In the genomic region with DNA sequence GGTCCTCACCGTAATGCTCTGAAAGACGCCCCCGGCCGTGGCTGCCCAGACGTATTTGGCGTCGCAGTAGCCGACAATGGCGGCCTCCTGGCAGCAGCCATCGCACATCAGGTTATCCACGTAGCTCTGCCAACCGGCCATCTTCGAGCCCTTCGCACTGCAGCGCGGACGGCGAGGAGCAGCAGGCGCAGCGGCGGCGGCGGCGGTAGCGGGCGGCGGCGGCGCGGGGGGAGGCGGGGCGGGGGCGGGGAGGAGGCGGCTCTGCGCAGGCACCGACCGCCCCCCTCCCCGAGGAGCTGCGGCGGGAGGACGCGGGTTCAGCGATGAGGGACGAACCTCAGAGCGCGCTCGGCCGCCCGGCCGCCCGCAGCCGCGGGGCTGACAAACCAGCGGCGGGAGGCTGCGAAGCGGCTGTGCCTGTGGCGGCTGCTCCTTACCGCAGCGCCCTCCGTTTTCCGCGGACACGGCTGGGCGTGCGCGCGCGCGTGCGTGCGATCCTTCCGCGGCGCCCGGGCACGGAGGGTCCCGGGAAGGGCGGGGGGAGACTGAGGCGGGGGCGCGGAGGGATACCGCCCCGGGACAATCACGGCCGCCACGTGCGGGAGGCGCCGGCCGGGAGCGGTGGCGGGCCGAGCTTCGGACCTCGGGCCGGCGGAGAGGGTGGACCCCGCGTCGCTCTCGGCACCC, we compare ENCODE assay signal across 8 cellular contexts. TPM values are rescaled to one million over a fixed set of nuclear protein-coding genes. Genes with fewer than 3 reads are reported as not detected.
DNase-seq lines count a peak whose midpoint lies in the region; ATAC-seq lines count a peak whose summit lies in the region.

A gene with protein sequence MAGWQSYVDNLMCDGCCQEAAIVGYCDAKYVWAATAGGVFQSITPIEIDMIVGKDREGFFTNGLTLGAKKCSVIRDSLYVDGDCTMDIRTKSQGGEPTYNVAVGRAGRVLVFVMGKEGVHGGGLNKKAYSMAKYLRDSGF (minus strand): TSS at position 180 of the 687 bp plus-strand sequence. CDS start 39 bp downstream, at position 141.

- peak within 1 kb of the TSS; percentile 100 for H3K18ac ChIP-seq in mesenchymal stem cell (ENCODE audit: low read depth in 1 of 2, low read length in 2 of 2)

- H3K9ac ChIP-seq in endocrine pancreas (ENCODE audit: control insufficient read depth, insufficient read depth, low read length) = peak within 1 kb of the TSS; percentile 94
- peak within 1 kb of the TSS; percentile 98 for H3K9ac ChIP-seq in mesenchymal stem cell (ENCODE audit: low read length)

- H3K4ac ChIP-seq in mesenchymal stem cell (ENCODE audit: low read depth in 1 of 2, low read length in 2 of 2) = peak within 1 kb of the TSS; percentile 97 to 100

- peak within 1 kb of the TSS; percentile 85 for H2AFZ ChIP-seq in mesenchymal stem cell (ENCODE audit: low read depth, low read length)

- H4K8ac ChIP-seq in mesenchymal stem cell (ENCODE audit: low read length) = peak within 1 kb of the TSS; percentile 97

- peak within 1 kb of the TSS; percentile 21 to 96 for H2BK12ac ChIP-seq in mesenchymal stem cell (ENCODE audit: low read length in 2 of 2)

- peak within 1 kb of the TSS; percentile 95 for H2BK5ac ChIP-seq in mesenchymal stem cell (ENCODE audit: low read depth, low read length, poor library complexity, severe bottlenecking)

- H3K9me3 Mint-ChIP-seq in activated CD8-positive, alpha-beta memory T cell treated with anti-CD3 and anti-CD28 coated beads, Interleukin-2, amount 10 ng/mL, durations not matched to agents 7 days and 5 days (ENCODE audit: low read depth) = no peaks in the 10 kb centered on the region

- H3K36me3 ChIP-seq in endocrine pancreas (ENCODE audit: control insufficient read depth, insufficient read depth, low read length) (no peaks in the 10 kb centered on the region), mesenchymal stem cell (ENCODE audit: control insufficient read depth in 1 of 2, insufficient read depth in 2 of 2, low read depth in 1 of 2, low read length in 2 of 2) (peaks cover 0 to 17% of the 10 kb centered on the region in 2 experiments)

- H3K4me3 ChIP-seq in endocrine pancreas (ENCODE audit: control insufficient read depth, insufficient read depth, low read length) = peak within 1 kb of the TSS; percentile 99
- peak within 1 kb of the TSS; percentile 90 to 98 for H3K4me3 ChIP-seq in mesenchymal stem cell (ENCODE audit: insufficient read depth in 1 of 2, low read depth in 1 of 2, low read length in 2 of 2)

- H3K4me2 ChIP-seq in mesenchymal stem cell (ENCODE audit: low read length, poor library complexity, severe bottlenecking) = peak within 1 kb of the TSS; percentile 77

- peaks cover 2% of the 10 kb centered on the region for H3K36me3 Mint-ChIP-seq in activated CD8-positive, alpha-beta memory T cell treated with anti-CD3 and anti-CD28 coated beads, Interleukin-2, amount 10 ng/mL, durations not matched to agents 7 days and 5 days

- peak within 1 kb of the TSS; percentile 90 for H4K91ac ChIP-seq in mesenchymal stem cell (ENCODE audit: low read length)

- H3K79me1 ChIP-seq in mesenchymal stem cell (replicated peaks; ENCODE audit: low read length, poor library complexity, severe bottlenecking) = no peaks in the 10 kb centered on the region

- H3K4me1 ChIP-seq in endocrine pancreas (ENCODE audit: control insufficient read depth, insufficient read depth, low read length) (peaks cover 36% of the 10 kb centered on the region), mesenchymal stem cell (ENCODE audit: control insufficient read depth, insufficient read depth, low read depth, low read length) (peaks cover 1% of the 10 kb centered on the region)

- H3K4me1 Mint-ChIP-seq in activated CD8-positive, alpha-beta memory T cell treated with anti-CD3 and anti-CD28 coated beads, Interleukin-2, amount 10 ng/mL, durations not matched to agents 7 days and 5 days = peaks cover 12% of the 10 kb centered on the region

- H3K9me3 ChIP-seq in endocrine pancreas (ENCODE audit: control insufficient read depth, low read length) = no peaks in the 10 kb centered on the region
- H3K9me3 ChIP-seq in mesenchymal stem cell (ENCODE audit: control insufficient read depth, low read length) = no peaks in the 10 kb centered on the region

- H3K27ac Mint-ChIP-seq in activated CD8-positive, alpha-beta memory T cell treated with anti-CD3 and anti-CD28 coated beads, Interleukin-2, amount 10 ng/mL, durations not matched to agents 7 days and 5 days = peak within 1 kb of the TSS; percentile 36

- peak within 1 kb of the TSS; percentile 96 for H2BK15ac ChIP-seq in mesenchymal stem cell (ENCODE audit: low read depth, poor library complexity, severe bottlenecking)

- DNase-seq in A172 (ENCODE audit: low spot score) (peak; percentile 51), NCI-H524 (lab: John Stamatoyannopoulos, UW) (peak; percentile 89 to 94), mesenchymal stem cell (peak; percentile 81)
- DNase-seq in activated CD8-positive, alpha-beta memory T cell treated with anti-CD3 and anti-CD28 coated beads, Interleukin-2, amount 10 ng/mL, durations not matched to agents 7 days and 5 days = peak; percentile 53
- peak in 2 of 3 donors; percentile 5 to 22 for DNase-seq in stimulated activated CD4-positive, alpha-beta T cell treated with anti-CD3 and anti-CD28 coated beads, TNF-alpha, amount 100 ng/mL, for 48 hours (ENCODE audit: low read depth in 3 of 3)

- H3K27me3 Mint-ChIP-seq in activated CD8-positive, alpha-beta memory T cell treated with anti-CD3 and anti-CD28 coated beads, Interleukin-2, amount 10 ng/mL, durations not matched to agents 7 days and 5 days = peaks cover 55% of the 10 kb centered on the region

- CTCF ChIA-PET in activated CD8-positive, alpha-beta memory T cell treated with anti-CD3 and anti-CD28 coated beads, Interleukin-2, amount 10 ng/mL, durations not matched to agents 7 days and 5 days (lab: Charles Lee) = interaction anchor here (1.5 kb wide), 1 partner anchor 213 kb away, joined by 8 read pairs; no protein-coding TSS in a partner anchor

- peak within 1 kb of the TSS; percentile 96 for H3K27ac ChIP-seq in mesenchymal stem cell (ENCODE audit: low read length, poor library complexity, severe bottlenecking)

- peak within 1 kb of the TSS in 1 of 2 experiments; percentile 97 for H3K14ac ChIP-seq in mesenchymal stem cell (ENCODE audit: low read length in 2 of 2)

- H3K23ac ChIP-seq in mesenchymal stem cell (ENCODE audit: low read length in 2 of 2) = peak within 1 kb of the TSS in 1 of 2 experiments; percentile 100

- H2BK120ac ChIP-seq in mesenchymal stem cell (ENCODE audit: low read depth, low read length) = peak within 1 kb of the TSS; percentile 95

- ATAC-seq in GM18858 (IDR thresholded peaks at IDR 0.05; ENCODE audit: unreplicated experiment) (peak; percentile 26), HG03097 (IDR thresholded peaks at IDR 0.05; ENCODE audit: low FRiP score, unreplicated experiment) (peak; percentile 45)
- ATAC-seq in activated CD8-positive, alpha-beta memory T cell treated with anti-CD3 and anti-CD28 coated beads, Interleukin-2, amount 10 ng/mL, durations not matched to agents 7 days and 5 days = peak; percentile 67

- H2AK5ac ChIP-seq in mesenchymal stem cell (ENCODE audit: low read length, severe bottlenecking) = peak within 1 kb of the TSS; percentile 62

- H3K4me3 Mint-ChIP-seq in activated CD8-positive, alpha-beta memory T cell treated with anti-CD3 and anti-CD28 coated beads, Interleukin-2, amount 10 ng/mL, durations not matched to agents 7 days and 5 days = peak within 1 kb of the TSS; percentile 80

- no peaks in the 10 kb centered on the region for H3K27me3 ChIP-seq in endocrine pancreas (ENCODE audit: control insufficient read depth, insufficient read depth, low read length)
- no peaks in the 10 kb centered on the region for H3K27me3 ChIP-seq in mesenchymal stem cell (ENCODE audit: control insufficient read depth in 1 of 2, insufficient read depth in 1 of 2, low read length in 2 of 2)

- WGBS in mesenchymal stem cell = under 1% methylated on average over 64 of the region's 102 CpGs

RNA-seq across cellular contexts. Expression of the gene that starts here (rescaled TPM):
- 283 and 321 TPM in 2 replicates for total RNA-seq in A172 (2014; rRNA removed; shearing (Covaris generic))
- 1 to 10 TPM; 1.0 to 1.1 TPM for total RNA-seq in activated CD8-positive, alpha-beta memory T cell treated with anti-CD3 and anti-CD28 coated beads, Interleukin-2, amount 10 ng/mL, durations not matched to agents 7 days and 5 days
- 155 TPM for polyA plus RNA-seq in mesenchymal stem cell (2013, experiment 1 of 2)
- 176 TPM for polyA plus RNA-seq in mesenchymal stem cell (2013, experiment 2 of 2)

Comparison
In these comparisons a context has a peak if more than half of its experiments do, and no peak if none do; other contexts are left out.
1. Peak in every context shown above with its lines: DNase-seq, ATAC-seq, H3K4me3 ChIP-seq and H3K27ac ChIP-seq.
2. RNA of the gene that starts here (total RNA-seq): 283 to 321 TPM in A172; 1.0 to 1.1 TPM in activated CD8-positive, alpha-beta memory T cell treated with anti-CD3 and anti-CD28 coated beads, Interleukin-2, amount 10 ng/mL, durations not matched to agents 7 days and 5 days; every median in the first group is over 100 times any median in the second.
3. DNase-seq: peak in every context shown above with its lines; median percentile 92 in NCI-H524; 81 in mesenchymal stem cell; 53 in activated CD8-positive, alpha-beta memory T cell treated with anti-CD3 and anti-CD28 coated beads, Interleukin-2, amount 10 ng/mL, durations not matched to agents 7 days and 5 days; 51 in A172; 14 in stimulated activated CD4-positive, alpha-beta T cell treated with anti-CD3 and anti-CD28 coated beads, TNF-alpha, amount 100 ng/mL, for 48 hours.